Comparison of ENCODE assay signal across 16 cellular contexts in genomic region chr1:16158993-16159831, GRCh38. TPM values are rescaled to one million over a fixed set of nuclear protein-coding genes. Genes with fewer than 3 reads are reported as not detected.
A peak's percentile ranks its signal among the peaks of the same experiment; 100 is the strongest.
DNase-seq lines count a peak whose midpoint lies in the region; ATAC-seq and TF ChIP-seq lines count a peak whose summit lies in the region.
"Had no signal": no experiment of that assay in that cellular context is flagged by ENCODE, and none has a peak within 500 bp of the region (broad histone marks: within the 10 kb centered on the region; RNA-seq: fewer than 3 reads in every experiment).

No MANE protein-coding gene starts in this region.

- H3K36me3 ChIP-seq in skeletal muscle satellite cell (ENCODE audit: insufficient read depth, low read length), result no peaks in the 10 kb centered on the region

- no peak overlapping the region for H2AK5ac ChIP-seq in H9 (ENCODE audit: insufficient read length, low read length)

- peak overlapping the region in 1 of 3 experiments; percentile 27; a peak in 1 of 7 replicates for H3K27ac Mint-ChIP-seq in H9
- H3K27ac Mint-ChIP-seq: activated T-helper 17 cell treated with anti-CD3 and anti-CD28 coated beads, Interleukin-2, amount 50 U/mL, for 72 hours; GM23338; stimulated activated naive CD8-positive, alpha-beta T cell treated with anti-CD3 and anti-CD28 coated beads, Interleukin-15, Interleukin-2, amounts not matched to agents 100 ng/mL and 50 ng/mL, for 24 hours had no signal

- no peak overlapping the region for H3K4me3 Mint-ChIP-seq in H9
- H3K4me3 Mint-ChIP-seq: activated T-helper 17 cell treated with anti-CD3 and anti-CD28 coated beads, Interleukin-2, amount 50 U/mL, for 72 hours; GM23338; stimulated activated naive CD8-positive, alpha-beta T cell treated with anti-CD3 and anti-CD28 coated beads, Interleukin-15, Interleukin-2, amounts not matched to agents 100 ng/mL and 50 ng/mL, for 24 hours had no signal

- peaks cover 40% of the 10 kb centered on the region for H3K27me3 Mint-ChIP-seq in H9 (ENCODE audit: low read depth)
- H3K27me3 Mint-ChIP-seq: activated T-helper 17 cell treated with anti-CD3 and anti-CD28 coated beads, Interleukin-2, amount 50 U/mL, for 72 hours had no signal

- H3K79me1 ChIP-seq in H9 (ENCODE audit: insufficient read depth, low read depth, low read length, poor library complexity, severe bottlenecking), result no peaks in the 10 kb centered on the region

- H3K4me1 Mint-ChIP-seq in H9, result peaks cover 31 to 34% of the 10 kb centered on the region in 2 experiments

- H2BK12ac ChIP-seq in H9 (ENCODE audit: insufficient read length, low read depth, low read length), result no peak overlapping the region

- H2BK120ac ChIP-seq in H9 (ENCODE audit: low read depth, low read length, poor library complexity, severe bottlenecking), result no peak overlapping the region

- no peak overlapping the region for H3K56ac ChIP-seq in H9 (ENCODE audit: insufficient read length, low read depth, low read length)

- H2BK5ac ChIP-seq in H9 (ENCODE audit: insufficient read length, low read length), result no peak overlapping the region

- H3K4me2 ChIP-seq in H9 (ENCODE audit: insufficient read depth, insufficient read length, low read length) (no peak overlapping the region), skeletal muscle satellite cell (ENCODE audit: low read length) (peak overlapping the region; percentile 28)
- H3K4me2 ChIP-seq: GM23338 had no signal

- peaks cover 7% of the 10 kb centered on the region; the same call in 1 of the 2 replicates for H3K79me2 ChIP-seq in H9 (ENCODE audit: insufficient read depth, low read length)

- H4K8ac ChIP-seq in H9 (replicated peaks; ENCODE audit: insufficient read length, low read depth, low read length), result no peak overlapping the region

- 0 out of 2 replicates have a peak overlapping the region, but pooled peaks have one; percentile 19 for H2BK15ac ChIP-seq in H9 (ENCODE audit: low read depth, low read length)

- no peaks in the 10 kb centered on the region for H4K20me1 ChIP-seq in H9 (ENCODE audit: control insufficient read depth, insufficient read depth, insufficient read length)

- H3K27ac ChIP-seq in H9 (ENCODE audit: insufficient read length, low read depth, low read length) (no peak overlapping the region), foreskin keratinocyte (peak overlapping the region; percentile 78)

- no CpG with 5 or more reads among the region's 16 CpGs for WGBS in H9 (ENCODE audit: extremely low coverage, insufficient read length, low lambda C conversion rate)

- H3K23ac ChIP-seq in H9 (ENCODE audit: insufficient read length, low read depth, low read length), result no peak overlapping the region

- H2AFZ ChIP-seq in H9 (ENCODE audit: low read length), result no peak overlapping the region
- H2AFZ ChIP-seq: GM23338 had no signal

- no peaks in the 10 kb centered on the region for H3K9me3 Mint-ChIP-seq in H9
- H3K9me3 Mint-ChIP-seq: activated T-helper 17 cell treated with anti-CD3 and anti-CD28 coated beads, Interleukin-2, amount 50 U/mL, for 72 hours; GM23338; stimulated activated naive CD8-positive, alpha-beta T cell treated with anti-CD3 and anti-CD28 coated beads, Interleukin-15, Interleukin-2, amounts not matched to agents 100 ng/mL and 50 ng/mL, for 24 hours had no signal

- no peak for TF ChIP-seq CTCF in H9 (conservative IDR thresholded peaks at IDR 0.05)
- peak; percentile 35 for TF ChIP-seq CTCF in foreskin keratinocyte (conservative IDR thresholded peaks at IDR 0.05)

- H3K27me3 ChIP-seq in H9 (ENCODE audit: insufficient read depth, low read length) (no peaks in the 10 kb centered on the region; the same call in 1 of the 2 replicates), foreskin keratinocyte (no peaks in the 10 kb centered on the region), skeletal muscle satellite cell (ENCODE audit: control insufficient read depth, insufficient read depth, low read length) (no peaks in the 10 kb centered on the region)

- no peak overlapping the region for H3K18ac ChIP-seq in H9 (ENCODE audit: insufficient read length, low read depth, low read length)

- H3K9ac ChIP-seq in H9 (ENCODE audit: extremely low read depth, insufficient read length, low read length), result no peak overlapping the region
- no peak overlapping the region for H3K9ac ChIP-seq in skeletal muscle satellite cell (ENCODE audit: low read depth, low read length)

- H3T11ph ChIP-seq in H9 (ENCODE audit: low read length), result no peak overlapping the region

- DNase-seq in H9 (no peak), RKO (ENCODE audit: low spot score) (peak; percentile 83), foreskin keratinocyte (peak; percentile 96 to 99), NCI-H2171 treated with DMSO at 0.1 percent for 48 hours (lab: John Stamatoyannopoulos, UW) (no peak), mucosa of gallbladder (ENCODE audit: low spot score) (no peak)
- DNase-seq: aorta, foreskin melanocyte, GF-D8, NCI-H226 had no signal

- ATAC-seq in foreskin keratinocyte (peak; percentile 82), GM18517 (IDR thresholded peaks at IDR 0.05; ENCODE audit: unreplicated experiment) (no peak), GM19455 (IDR thresholded peaks at IDR 0.05; ENCODE audit: unreplicated experiment) (no peak)
- ATAC-seq: activated T-helper 17 cell treated with anti-CD3 and anti-CD28 coated beads, Interleukin-2, amount 50 U/mL, for 72 hours; GM23338; right cardiac atrium had no signal

- H3K36me3 Mint-ChIP-seq in H9 (ENCODE audit: insufficient read depth in 1 of 3, low read depth in 3 of 3), result no peaks in the 10 kb centered on the region; a peak in 1 of 7 replicates

- H3K4me1 ChIP-seq in H9 (ENCODE audit: insufficient read depth, low read length) (peaks cover 3% of the 10 kb centered on the region), foreskin keratinocyte (peaks cover 36% of the 10 kb centered on the region), skeletal muscle satellite cell (ENCODE audit: control insufficient read depth, insufficient read depth, low read length) (peaks cover 28% of the 10 kb centered on the region)

- no peak overlapping the region for H3K4ac ChIP-seq in H9 (ENCODE audit: low read depth, low read length)

- H4K91ac ChIP-seq in H9 (ENCODE audit: insufficient read length, low read depth, low read length), result no peak overlapping the region

- H4K5ac ChIP-seq in H9 (ENCODE audit: insufficient read length, low read depth, low read length), result no peak overlapping the region

- H3K23me2 ChIP-seq in H9 (ENCODE audit: insufficient read length, low read depth, low read length, poor library complexity, severe bottlenecking), result peaks cover 7% of the 10 kb centered on the region

- no peaks in the 10 kb centered on the region for H3K9me3 ChIP-seq in H9 (ENCODE audit: control insufficient read depth, low read depth, low read length)
- H3K9me3 ChIP-seq in skeletal muscle satellite cell (replicated peaks; ENCODE audit: low read length), result no peaks in the 10 kb centered on the region

- no peak overlapping the region for H3K14ac ChIP-seq in H9 (ENCODE audit: insufficient read depth, low read length)

- no peak overlapping the region for H2BK20ac ChIP-seq in H9 (ENCODE audit: low read depth, low read length, poor library complexity, severe bottlenecking)

- H3K4me3 ChIP-seq in skeletal muscle satellite cell (ENCODE audit: low read length), result no peak overlapping the region
- H3K4me3 ChIP-seq: GM23338 had no signal

RNA-seq across cellular contexts. Expression of gene EPHA2, which starts 3.3 kb away (rescaled TPM):
- total RNA-seq in H9 (2021) (32.8 and 33.1 TPM in 2 replicates), foreskin keratinocyte (138 and 139 TPM in 2 replicates), mucosa of gallbladder (37.2 TPM)
- polyA plus RNA-seq in foreskin keratinocyte, result 70.5 and 77.6 TPM in 2 replicates
- total RNA-seq in skeletal muscle satellite cell (2012; rRNA removed), result 8.3 and 8.4 TPM in 2 replicates

RNA-seq across cellular contexts. Expression of gene ARHGEF19, which starts 53.2 kb away (rescaled TPM):
- total RNA-seq in H9 (2021) (18.5 and 21.1 TPM in 2 replicates), foreskin keratinocyte (10.7 and 15.3 TPM in 2 replicates), mucosa of gallbladder (6.4 TPM)
- polyA plus RNA-seq in foreskin keratinocyte, result 11.1 and 13.9 TPM in 2 replicates
- total RNA-seq in skeletal muscle satellite cell (2012; rRNA removed), result 4.6 and 4.8 TPM in 2 replicates

Comparison
In these comparisons a context has a peak if more than half of its experiments do, and no peak if none do; other contexts are left out.
1. DNase-seq: peak in RKO (single experiment) and foreskin keratinocyte (2 of 2); none in H9 (single experiment), NCI-H2171 treated with DMSO at 0.1 percent for 48 hours (single experiment) and mucosa of gallbladder (single experiment).